ENCODE assay signal across 14 cellular contexts in genomic region chr20:10665027-10665561, GRCh38. TPM values are rescaled to one million over a fixed set of nuclear protein-coding genes. Genes with fewer than 3 reads are reported as not detected.
DNase-seq lines count a peak whose midpoint lies in the region; ATAC-seq and TF ChIP-seq lines count a peak whose summit lies in the region.
"Had no signal": no experiment of that assay in that cellular context is flagged by ENCODE, and none has a peak within 500 bp of the region (broad histone marks: within the 10 kb centered on the region; RNA-seq: fewer than 3 reads in every experiment).

No MANE protein-coding gene starts in this region.

- intact Hi-C loops in upper lobe of right lung (cut with DNase I), result no loop called here

- H3K27me3 ChIP-seq in HUES48 (ENCODE audit: control insufficient read depth, insufficient read depth, low read length), result no peaks in the 10 kb centered on the region
- no peaks in the 10 kb centered on the region for H3K27me3 ChIP-seq in brain microvascular endothelial cell (replicated peaks)
- no peaks in the 10 kb centered on the region for H3K27me3 ChIP-seq in stomach smooth muscle (ENCODE audit: control insufficient read depth in 1 of 2, insufficient read depth in 2 of 2, low read length in 2 of 2)
- H3K27me3 ChIP-seq in upper lobe of right lung, result no peaks in the 10 kb centered on the region

- H3K9me3 ChIP-seq in HUES48 (ENCODE audit: control insufficient read depth, insufficient read depth, low read length), result no peaks in the 10 kb centered on the region
- H3K9me3 ChIP-seq in stomach smooth muscle (ENCODE audit: control insufficient read depth in 2 of 2, low read length in 2 of 2), result no peaks in the 10 kb centered on the region
- H3K9me3 ChIP-seq in upper lobe of right lung, result no peaks in the 10 kb centered on the region

- ATAC-seq in GM19035 (IDR thresholded peaks at IDR 0.05; ENCODE audit: unreplicated experiment), result no peak
- ATAC-seq in HG02852 (IDR thresholded peaks at IDR 0.05; ENCODE audit: unreplicated experiment), result no peak
- ATAC-seq in upper lobe of right lung, result no peak
- ATAC-seq: HCT116; natural killer cell treated with Interleukin-12 subunit alpha and Interleukin-12 subunit beta and Interleukin-15 and Interleukin-18, amount 100 ng/mL, for 72 hours had no signal

- no peak for DNase-seq in brain microvascular endothelial cell
- peak; percentile 26 for DNase-seq in kidney glomerular epithelial cell (lab: John Stamatoyannopoulos, UW)
- no peak for DNase-seq in superior temporal gyrus (ENCODE audit: extremely low spot score)
- no peak for DNase-seq in upper lobe of right lung
- DNase-seq: activated naive CD4-positive, alpha-beta T cell treated with anti-CD3 and anti-CD28 coated beads, Interleukin-2, amount 50 U/mL, for 16 hours; CD8-positive, alpha-beta memory T cell; effector CD4-positive, alpha-beta T cell; stimulated activated CD4-positive, alpha-beta T cell treated with anti-CD3 and anti-CD28 coated beads, Interleukin-4, amount 100 ng/mL, for 1 hour had no signal

- H3K4me1 ChIP-seq in HUES48 (ENCODE audit: control insufficient read depth, insufficient read depth, low read length) (peaks cover 82% of the 10 kb centered on the region), stomach smooth muscle (ENCODE audit: control insufficient read depth, insufficient read depth, low read length) (peaks cover 64% of the 10 kb centered on the region), upper lobe of right lung (peaks cover 58% of the 10 kb centered on the region)

- TF ChIP-seq CTCF in brain microvascular endothelial cell (IDR thresholded peaks at IDR 0.05; ENCODE audit: low read depth, low read length, missing control alignments) (no peak), upper lobe of right lung (IDR thresholded peaks at IDR 0.05) (no peak)

- H3K27ac ChIP-seq in HUES48 (ENCODE audit: low read depth, low read length) (peak overlapping the region; percentile 86), brain microvascular endothelial cell (peak overlapping the region; percentile 79), stomach smooth muscle (ENCODE audit: low read length) (peak overlapping the region; percentile 58), upper lobe of right lung (no peak overlapping the region)

- H3K4me3 ChIP-seq in HUES48 (ENCODE audit: low read depth, low read length) (peak overlapping the region; percentile 20), brain microvascular endothelial cell (ENCODE audit: low read depth, low read length) (no peak overlapping the region), stomach smooth muscle (ENCODE audit: low read length in 2 of 2) (peak overlapping the region in 1 of 2 donors; percentile 35), upper lobe of right lung (no peak overlapping the region)

- no peak overlapping the region for H3K9ac ChIP-seq in HUES48 (ENCODE audit: low read depth, low read length)
- peak overlapping the region in 1 of 2 donors; percentile 29 for H3K9ac ChIP-seq in stomach smooth muscle (ENCODE audit: low read length in 2 of 2)

- in situ Hi-C loops in brain microvascular endothelial cell (cut with HindIII; ENCODE audit: low pct_ligation_motif_present, low sequenced_read_pairs), result no loop called here

- peaks cover 33% of the 10 kb centered on the region for H3K36me3 ChIP-seq in HUES48 (ENCODE audit: control insufficient read depth, insufficient read depth, low read length)
- peaks cover 74% of the 10 kb centered on the region for H3K36me3 ChIP-seq in brain microvascular endothelial cell (replicated peaks)
- H3K36me3 ChIP-seq in stomach smooth muscle (ENCODE audit: control insufficient read depth in 2 of 2, insufficient read depth in 2 of 2, low read length in 2 of 2), result peaks cover 20 to 32% of the 10 kb centered on the region in 2 donors
- H3K36me3 ChIP-seq in upper lobe of right lung, result peaks cover 61% of the 10 kb centered on the region

RNA-seq across cellular contexts. Expression of gene JAG1, which starts 8.7 kb away (rescaled TPM):
- total RNA-seq in upper lobe of right lung, result 51.6 TPM
